Comparison of ENCODE assay signal across 9 cellular contexts in the genomic region with DNA sequence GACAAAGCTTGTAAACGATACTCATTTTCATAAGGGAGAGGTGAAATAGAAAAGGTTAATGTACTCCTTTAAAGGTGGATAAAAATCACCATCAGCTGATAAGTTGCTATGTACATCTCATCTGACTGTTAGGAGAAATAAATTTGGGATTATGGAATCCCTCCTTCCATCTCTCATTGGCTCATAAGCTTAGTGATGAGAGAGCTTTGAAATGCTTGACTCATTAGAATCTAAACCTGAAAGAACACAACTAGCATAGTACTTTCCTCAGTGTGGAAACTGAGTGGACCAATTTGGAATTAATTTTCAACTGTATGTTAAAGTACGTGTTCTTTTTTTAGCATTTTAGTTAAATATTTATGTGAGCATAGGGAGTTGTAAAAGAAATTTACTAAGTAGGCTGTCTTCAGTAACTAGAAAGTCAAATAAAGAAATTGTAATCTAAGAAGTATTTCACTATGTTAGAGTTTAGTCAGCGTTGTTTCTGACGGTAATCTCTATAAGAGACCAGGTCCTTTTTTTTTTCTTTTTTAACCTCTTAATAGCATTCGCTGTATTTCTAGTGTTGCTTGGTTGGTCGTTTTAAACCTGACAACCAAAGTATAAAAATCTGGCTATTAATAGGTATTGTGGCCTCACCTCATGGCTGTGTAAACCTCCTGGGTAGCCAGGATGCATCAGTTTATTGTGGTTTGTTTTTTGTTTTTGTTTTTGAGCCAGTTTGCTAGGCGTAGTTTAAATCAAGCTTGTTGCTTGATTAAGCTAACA. TPM values are rescaled to one million over a fixed set of nuclear protein-coding genes. Genes with fewer than 3 reads are reported as not detected.
DNase-seq lines count a peak whose midpoint lies in the region; ATAC-seq, FAIRE-seq and TF ChIP-seq lines count a peak whose summit lies in the region.
"Had no signal": no experiment of that assay in that cellular context is flagged by ENCODE, and none has a peak within 500 bp of the region (broad histone marks: within the 10 kb centered on the region; RNA-seq: fewer than 3 reads in every experiment).

No MANE protein-coding gene starts in this region.

- ATAC-seq in omental fat pad (ENCODE audit: low FRiP score) (peak; percentile 26), GM19452 (IDR thresholded peaks at IDR 0.05; ENCODE audit: unreplicated experiment) (no peak), HG03097 (IDR thresholded peaks at IDR 0.05; ENCODE audit: low FRiP score, unreplicated experiment) (no peak)

- TF ChIP-seq CTCF in omental fat pad (IDR thresholded peaks at IDR 0.05), result no peak

- FAIRE-seq in RCC 7860 (lab: Jason Lieb, UNC), result no peak

- DNase-seq in GM03348 (ENCODE audit: low spot score), result peak; percentile 15
- DNase-seq in RCC 7860 (ENCODE audit: low spot score), result peak; percentile 71
- peak; percentile 25 to 32 for DNase-seq in dermis microvascular lymphatic vessel endothelial cell (ENCODE audit: low read depth in 2 of 2)
- DNase-seq in omental fat pad (ENCODE audit: low spot score), result no peak
- DNase-seq in NCI-H748 (lab: John Stamatoyannopoulos, UW; ENCODE audit: unreplicated experiment), result no peak
- DNase-seq: colonic mucosa, NCI-H2107 had no signal

RNA-seq across cellular contexts. Expression of gene FHIP2A, which starts 34.4 kb away (rescaled TPM):
- total RNA-seq in dermis microvascular lymphatic vessel endothelial cell (23.5 and 31.5 TPM in 2 replicates), omental fat pad (10 to 100 TPM; 21.0 to 37.4 (median 30.2) TPM)

Comparison
In these comparisons a context has a peak if more than half of its experiments do, and no peak if none do; other contexts are left out.
1. DNase-seq: peak in GM03348 (single experiment), RCC 7860 (single experiment) and dermis microvascular lymphatic vessel endothelial cell (2 of 2); none in omental fat pad (single experiment) and NCI-H748 (single experiment).